In genomic region chr1:167103236-167103894, GRCh38 we compare ENCODE assay signal across 14 cellular contexts. TPM values are rescaled to one million over a fixed set of nuclear protein-coding genes. Genes with fewer than 3 reads are reported as not detected.
DNase-seq lines count a peak whose midpoint lies in the region; ATAC-seq and TF ChIP-seq lines count a peak whose summit lies in the region.
"Had no signal": no experiment of that assay in that cellular context is flagged by ENCODE, and none has a peak within 500 bp of the region (broad histone marks: within the 10 kb centered on the region; RNA-seq: fewer than 3 reads in every experiment).

No MANE protein-coding gene starts in this region.

- peak; percentile 93 to 97 for ATAC-seq in activated naive CD4-positive, alpha-beta T cell treated with anti-CD3 and anti-CD28 coated beads, Interleukin-2, amount 50 U/mL, for 72 hours

- peaks cover 35% of the 10 kb centered on the region for H3K4me1 Mint-ChIP-seq in stimulated activated naive CD8-positive, alpha-beta T cell treated with anti-CD3 and anti-CD28 coated beads, Interleukin-15, Interleukin-2, amounts not matched to agents 100 ng/mL and 50 ng/mL, for 24 hours (ENCODE audit: low read depth)
- no peaks in the 10 kb centered on the region for H3K4me1 Mint-ChIP-seq in HFFc6 (ENCODE audit: low read depth)

- H3K36me3 Mint-ChIP-seq in activated naive CD4-positive, alpha-beta T cell treated with anti-CD3 and anti-CD28 coated beads, Interleukin-2, amount 50 U/mL, for 72 hours = no peaks in the 10 kb centered on the region
- no peaks in the 10 kb centered on the region for H3K36me3 Mint-ChIP-seq in stimulated activated naive CD8-positive, alpha-beta T cell treated with anti-CD3 and anti-CD28 coated beads, Interleukin-15, Interleukin-2, amounts not matched to agents 100 ng/mL and 50 ng/mL, for 24 hours (ENCODE audit: low read depth)
- H3K36me3 Mint-ChIP-seq in HFFc6 (ENCODE audit: low read depth) = no peaks in the 10 kb centered on the region

- H3K27me3 Mint-ChIP-seq in stimulated activated naive CD8-positive, alpha-beta T cell treated with anti-CD3 and anti-CD28 coated beads, Interleukin-15, Interleukin-2, amounts not matched to agents 100 ng/mL and 50 ng/mL, for 24 hours = no peaks in the 10 kb centered on the region
- H3K27me3 Mint-ChIP-seq in HFFc6 (ENCODE audit: insufficient read depth) = peaks cover 10% of the 10 kb centered on the region

- no peak for DNase-seq in activated naive CD4-positive, alpha-beta T cell treated with anti-CD3 and anti-CD28 coated beads, Interleukin-2, amount 50 U/mL, for 72 hours (ENCODE audit: low spot score in 2 of 2)
- DNase-seq in activated naive CD4-positive, alpha-beta T cell (lab: John Stamatoyannopoulos, UW) = no peak
- peak; percentile 31 for DNase-seq in NCI-H146 treated with DMSO at 0.1 percent for 48 hours (lab: John Stamatoyannopoulos, UW; ENCODE audit: unreplicated experiment)
- peak; percentile 35 for DNase-seq in choroid plexus epithelial cell (ENCODE audit: low read depth)
- no peak for DNase-seq in NCI-H226
- DNase-seq in NK-92 treated with Interleukin-12 subunit alpha and Interleukin-12 subunit beta, amount 100 ng/mL, for 24 hours (lab: John Stamatoyannopoulos, UW) = no peak
- DNase-seq in HFFc6 = no peak
- DNase-seq: kidney, NCI-H1436, small intestine had no signal

- H3K4me3 ChIP-seq in choroid plexus epithelial cell (ENCODE audit: low read depth, low read length) = no peak overlapping the region

- peak overlapping the region in 1 of 2 donors; percentile 81 for H3K27ac Mint-ChIP-seq in activated naive CD4-positive, alpha-beta T cell treated with anti-CD3 and anti-CD28 coated beads, Interleukin-2, amount 50 U/mL, for 72 hours
- H3K27ac Mint-ChIP-seq in stimulated activated naive CD8-positive, alpha-beta T cell treated with anti-CD3 and anti-CD28 coated beads, Interleukin-15, Interleukin-2, amounts not matched to agents 100 ng/mL and 50 ng/mL, for 24 hours = peak overlapping the region; percentile 58
- H3K27ac Mint-ChIP-seq in HFFc6 = no peak overlapping the region
- H3K27ac Mint-ChIP-seq: nephron had no signal

- peaks cover 0 to 9% of the 10 kb centered on the region in 2 donors for H3K9me3 Mint-ChIP-seq in activated naive CD4-positive, alpha-beta T cell treated with anti-CD3 and anti-CD28 coated beads, Interleukin-2, amount 50 U/mL, for 72 hours
- H3K9me3 Mint-ChIP-seq in stimulated activated naive CD8-positive, alpha-beta T cell treated with anti-CD3 and anti-CD28 coated beads, Interleukin-15, Interleukin-2, amounts not matched to agents 100 ng/mL and 50 ng/mL, for 24 hours = no peaks in the 10 kb centered on the region
- no peaks in the 10 kb centered on the region for H3K9me3 Mint-ChIP-seq in HFFc6
- H3K9me3 Mint-ChIP-seq: nephron had no signal

- TF ChIP-seq CTCF in choroid plexus epithelial cell (conservative IDR thresholded peaks at IDR 0.05; ENCODE audit: low read depth, low read length) (no peak), HFFc6 (IDR thresholded peaks at IDR 0.05) (no peak)

- no peak overlapping the region for H3K4me3 Mint-ChIP-seq in stimulated activated naive CD8-positive, alpha-beta T cell treated with anti-CD3 and anti-CD28 coated beads, Interleukin-15, Interleukin-2, amounts not matched to agents 100 ng/mL and 50 ng/mL, for 24 hours
- no peak overlapping the region for H3K4me3 Mint-ChIP-seq in HFFc6
- H3K4me3 Mint-ChIP-seq: nephron had no signal

RNA-seq across cellular contexts. Expression of gene STYXL2, which starts 9.5 kb away (rescaled TPM):
- total RNA-seq in activated naive CD4-positive, alpha-beta T cell treated with anti-CD3 and anti-CD28 coated beads, Interleukin-2, amount 50 U/mL, for 72 hours = not detected
- total RNA-seq in HFFc6 (2021; fragmentation: NEBNext Ultra II Directional; extraction: Animal tissue kit (Norgen Biotek cat#: 25700)) = not detected
- total RNA-seq: T-helper 2 cell treated with Interferon-gamma antibody and Interleukin-4, amounts not matched to agents 100 ng/mL and 5 ng/mL, for 36 hours had no signal

RNA-seq across cellular contexts. Expression of gene GPA33, which starts 13.2 kb away (rescaled TPM):
- total RNA-seq in activated naive CD4-positive, alpha-beta T cell treated with anti-CD3 and anti-CD28 coated beads, Interleukin-2, amount 50 U/mL, for 72 hours = under 1 TPM; 0.20 to 0.76 TPM
- total RNA-seq in HFFc6 (2021; fragmentation: NEBNext Ultra II Directional; extraction: Animal tissue kit (Norgen Biotek cat#: 25700)) = not detected
- total RNA-seq: urinary bladder had no signal

Comparison
In these comparisons a context has a peak if more than half of its experiments do, and no peak if none do; other contexts are left out.
1. DNase-seq: peak in NCI-H146 treated with DMSO at 0.1 percent for 48 hours (single experiment) and choroid plexus epithelial cell (single experiment); none in activated naive CD4-positive, alpha-beta T cell treated with anti-CD3 and anti-CD28 coated beads, Interleukin-2, amount 50 U/mL, for 72 hours (0 of 2), activated naive CD4-positive, alpha-beta T cell (0 of 4), NCI-H226 (single experiment), NK-92 treated with Interleukin-12 subunit alpha and Interleukin-12 subunit beta, amount 100 ng/mL, for 24 hours (single experiment) and HFFc6 (single experiment).